8 cellular contexts compared by ENCODE assay signal in the genomic region with DNA sequence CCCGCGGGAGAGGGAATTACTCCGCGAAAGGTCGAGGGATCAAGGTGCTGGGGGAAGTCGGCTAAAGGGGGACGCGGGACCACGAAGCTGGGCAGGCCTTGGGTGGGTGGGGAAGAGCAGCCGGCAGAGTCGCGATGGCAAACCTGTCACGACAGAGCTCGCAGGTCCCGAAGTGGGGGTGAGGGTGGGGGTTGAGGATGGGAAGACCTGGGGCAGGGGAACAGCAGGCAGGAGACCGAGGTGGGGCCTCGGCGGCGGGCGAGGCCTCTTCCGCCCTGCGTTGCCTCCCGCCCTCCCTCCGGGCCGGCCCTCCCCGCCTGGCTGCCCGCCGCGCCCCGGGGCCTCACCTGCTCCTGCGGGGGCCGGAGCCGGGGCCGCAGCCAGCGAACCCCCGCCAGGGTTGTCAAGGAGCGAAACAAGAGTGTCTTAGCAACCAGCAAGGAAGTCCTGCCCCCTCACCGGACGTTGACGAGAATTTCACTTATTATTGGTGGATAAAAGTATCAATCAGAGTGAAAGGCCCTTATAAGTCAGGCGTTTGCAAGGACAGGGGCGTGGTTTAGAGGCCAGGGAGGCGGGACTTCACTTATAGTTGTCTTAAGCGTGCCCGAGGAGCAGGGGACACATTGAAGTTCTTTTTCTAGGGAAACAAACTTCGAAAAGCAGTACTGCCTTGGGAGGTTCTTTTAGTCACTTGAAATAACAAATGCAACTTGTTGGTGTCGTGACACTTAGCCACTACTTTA. TPM values are rescaled to one million over a fixed set of nuclear protein-coding genes. Genes with fewer than 3 reads are reported as not detected.
DNase-seq lines count a peak whose midpoint lies in the region; ATAC-seq and TF ChIP-seq lines count a peak whose summit lies in the region.

A gene with protein sequence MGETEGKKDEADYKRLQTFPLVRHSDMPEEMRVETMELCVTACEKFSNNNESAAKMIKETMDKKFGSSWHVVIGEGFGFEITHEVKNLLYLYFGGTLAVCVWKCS (minus strand): TSS at position 423 of the 746 bp plus-strand sequence. CDS start 11,412 bp downstream, outside the sequence.

- peak within 1 kb of the TSS; percentile 9 to 90 (median 80) for H3K27ac ChIP-seq in spleen

- intact Hi-C loops in spleen (cut with DNase I; ENCODE audit: low total_unique reads): no loop called here

- H3K9me3 ChIP-seq in spleen: peaks cover 0 to under 1% (median 0%) of the 10 kb centered on the region in 8 donors

- ATAC-seq in GM19043 (IDR thresholded peaks at IDR 0.05; ENCODE audit: low read depth, unreplicated experiment) (peak; percentile 76), HG03354 (IDR thresholded peaks at IDR 0.05; ENCODE audit: poor library complexity, severe bottlenecking, unreplicated experiment) (peak; percentile 95)
- ATAC-seq in activated CD4-positive, CD25-positive, alpha-beta regulatory T cell treated with anti-CD3 and anti-CD28 coated beads, Interleukin-2, amount 50 U/mL, for 24 hours: peak; percentile 97 to 98

- DNase-seq in AG09319 (ENCODE audit: extremely low read depth, low read depth) (peak; percentile 98), NCI-H446 (lab: John Stamatoyannopoulos, UW) (peak; percentile 97 to 100), cerebellar cortex (ENCODE audit: low spot score) (peak; percentile 100), iris pigment epithelial cell (ENCODE audit: low read depth) (peak; percentile 98), spleen (peak; percentile 96)

- no peak for TF ChIP-seq POLR2A in spleen (IDR thresholded peaks at IDR 0.05)

- TF ChIP-seq CTCF in AG09319 (IDR thresholded peaks at IDR 0.05; ENCODE audit: low read depth, low read length): no peak
- peak in 3 of 11 experiments; percentile 6 to 21 (median 16) for TF ChIP-seq CTCF in spleen (IDR thresholded peaks at IDR 0.05 in 8 of 11, conservative IDR thresholded peaks at IDR 0.05 in 3 of 11)

- peaks cover 0 to 16% (median 7%) of the 10 kb centered on the region in 6 donors for H3K36me3 ChIP-seq in spleen

- 0 to 1% (median 1%) methylated on average over 30 to 47 of the region's 47 CpGs for WGBS in spleen, 5 donors

- H3K27me3 ChIP-seq in spleen (replicated peaks in 1 of 7): peaks cover 0 to 21% (median 0%) of the 10 kb centered on the region in 7 donors

- H3K4me3 ChIP-seq in spleen: peak within 1 kb of the TSS; percentile 87 to 99 (median 91)

- peaks cover 7 to 29% (median 22%) of the 10 kb centered on the region in 6 donors for H3K4me1 ChIP-seq in spleen

RNA-seq across cellular contexts. Expression of the gene that starts here (rescaled TPM):
- total RNA-seq in spleen: 10 to 100 TPM; 10.4 to 17.6 (median 13.9) TPM
- polyA plus RNA-seq in spleen: 10 to 100 TPM in 2 of 3 donors, 1 to 10 TPM in 1; 8.6 to 16.2 (median 10.6) TPM

Comparison
In these comparisons a context has a peak if more than half of its experiments do, and no peak if none do; other contexts are left out.
1. Peak in every context shown above with its lines: DNase-seq, ATAC-seq, H3K4me3 ChIP-seq and H3K27ac ChIP-seq.